In genomic region chr12:91413591-91413990, GRCh38 we compare ENCODE assay signal across 13 cellular contexts.
DNase-seq lines count a peak whose midpoint lies in the region; ATAC-seq, FAIRE-seq and TF ChIP-seq lines count a peak whose summit lies in the region.
"Had no signal": no experiment of that assay in that cellular context is flagged by ENCODE, and none has a peak within 500 bp of the region (broad histone marks: within the 10 kb centered on the region; RNA-seq: fewer than 3 reads in every experiment).

No MANE protein-coding gene starts in this region.

- no peak for TF ChIP-seq RAD21 in A549 (conservative IDR thresholded peaks at IDR 0.05 in 1 of 2, IDR thresholded peaks at IDR 0.05 in 1 of 2)

- TF ChIP-seq POLR2A in A549 (IDR thresholded peaks at IDR 0.05; ENCODE audit: low read length), result no peak

- no peak for FAIRE-seq in A549 (lab: Jason Lieb, UNC)

- POLR2A ChIA-PET in A549 (lab: Yijun Ruan, JAX), result interaction anchor here (1.1 kb wide), 1 partner anchor 731 kb away, joined by 3 read pairs; no protein-coding TSS in a partner anchor

- H3K4me3 ChIP-seq in A549, result no peak overlapping the region
- H3K4me3 ChIP-seq: BLaER1 treated with 17β-estradiol and CSF1 and Interleukin-3, amounts not matched to agents 10 nM and 100 nM; body of pancreas had no signal

- H3K9me3 ChIP-seq in A549, result no peaks in the 10 kb centered on the region
- H3K9me3 ChIP-seq: BLaER1 treated with 17β-estradiol and CSF1 and Interleukin-3, amounts not matched to agents 10 nM and 100 nM; body of pancreas had no signal

- DNase-seq in A549 (ENCODE audit: low read depth in 1 of 2, low spot score in 1 of 2) (peak in 1 of 2 experiments; percentile 31), HPDE6-E6E7 (ENCODE audit: extremely low spot score) (peak; percentile 48), amniotic epithelial cell (ENCODE audit: low read depth) (peak; percentile 79), kidney glomerular epithelial cell (lab: John Stamatoyannopoulos, UW) (peak; percentile 44), T-helper 9 cell (no peak), amniotic stem cell (lab: John Stamatoyannopoulos, UW) (no peak), cerebellar nuclear complex (lab: John Stamatoyannopoulos, UW) (no peak)
- DNase-seq in stimulated activated CD4-positive, alpha-beta T cell treated with anti-CD3 and anti-CD28 coated beads, Interleukin-1b, Interleukin-23, amount 100 ng/mL, for 48 hours, result no peak
- DNase-seq: body of pancreas; NCI-H526 treated with DMSO at 0.1 percent for 48 hours; stimulated activated CD4-positive, alpha-beta T cell treated with anti-CD3 and anti-CD28 coated beads, Interleukin-12 subunit alpha, Interleukin-12 subunit beta, amount 100 ng/mL, for 4 hours had no signal

- WGBS in A549 (ENCODE audit: missing lambda C conversion rate), result 49% methylated on average over 3 of the region's 3 CpGs

- no peak for TF ChIP-seq CTCF in A549 (IDR thresholded peaks at IDR 0.05)

- H3K27ac ChIP-seq in A549, result no peak overlapping the region
- H3K27ac ChIP-seq: BLaER1 treated with 17β-estradiol and CSF1 and Interleukin-3, amounts not matched to agents 10 nM and 100 nM; body of pancreas had no signal

- H3K4me1 ChIP-seq in A549, result peaks cover 6% of the 10 kb centered on the region; the same call in 1 of the 3 replicates
- H3K4me1 ChIP-seq: BLaER1 treated with 17β-estradiol and CSF1 and Interleukin-3, amounts not matched to agents 10 nM and 100 nM; body of pancreas had no signal

- no peak overlapping the region for H3K4me2 ChIP-seq in A549
- H3K4me2 ChIP-seq: BLaER1 treated with 17β-estradiol and CSF1 and Interleukin-3, amounts not matched to agents 10 nM and 100 nM had no signal

- CTCF ChIA-PET in A549 (lab: Yijun Ruan, JAX), result interaction anchor here (1.3 kb wide), 1 partner anchor 31 kb away, joined by 4 read pairs; no protein-coding TSS in a partner anchor

- ATAC-seq in A549, result peak; percentile 28 to 30; a peak in 1 of 6 replicates
- ATAC-seq: body of pancreas; stimulated activated effector memory CD8-positive, alpha-beta T cell treated with anti-CD3 and anti-CD28 coated beads, Interleukin-12 subunit alpha, Interleukin-12 subunit beta, amount 100 ng/mL, for 72 hours had no signal

- no peak for TF ChIP-seq EP300 in A549 (IDR thresholded peaks at IDR 0.05)

TF ChIP-seq in A549, 52 proteins besides CTCF, POLR2A, EP300 and RAD21:
- no peak for TF ChIP-seq PBX3 (IDR thresholded peaks at IDR 0.05)
- no peak for TF ChIP-seq MAX (IDR thresholded peaks at IDR 0.05)
- no peak for TF ChIP-seq RARB (CRISPR knock-in tag; IDR thresholded peaks at IDR 0.05)
- TF ChIP-seq EHMT2 (IDR thresholded peaks at IDR 0.05; ENCODE audit: low read depth), result no peak
- no peak for TF ChIP-seq CBX2 (IDR thresholded peaks at IDR 0.05; ENCODE audit: borderline replicate concordance, low read depth)
- TF ChIP-seq ESRRA (IDR thresholded peaks at IDR 0.05; ENCODE audit: borderline replicate concordance, low read length), result no peak
- TF ChIP-seq CHD2 (IDR thresholded peaks at IDR 0.05; ENCODE audit: low read length, partially characterized antibody), result no peak
- no peak for TF ChIP-seq CHD4 (IDR thresholded peaks at IDR 0.05; ENCODE audit: borderline replicate concordance)
- TF ChIP-seq MYC (IDR thresholded peaks at IDR 0.05; ENCODE audit: borderline replicate concordance, low read length), result no peak
- no peak for TF ChIP-seq FOXS1 (CRISPR knock-in tag; IDR thresholded peaks at IDR 0.05)
- TF ChIP-seq HOXA7 (CRISPR knock-in tag; IDR thresholded peaks at IDR 0.05), result no peak
- no peak for TF ChIP-seq RNF2 (IDR thresholded peaks at IDR 0.05; ENCODE audit: borderline replicate concordance, low read depth)
- TF ChIP-seq NR3C1 (IDR thresholded peaks at IDR 0.05), result no peak
- TF ChIP-seq ZC3H11A (IDR thresholded peaks at IDR 0.05), result no peak
- no peak for TF ChIP-seq MAZ (IDR thresholded peaks at IDR 0.05; ENCODE audit: borderline replicate concordance, low read depth, low read length)
- no peak for TF ChIP-seq SREBF2 (IDR thresholded peaks at IDR 0.05)
- TF ChIP-seq USF2 (IDR thresholded peaks at IDR 0.05), result no peak
TF ChIP-seq in A549: peak in this region for 0.

Comparison
In these comparisons a context has a peak if more than half of its experiments do, and no peak if none do; other contexts are left out.
1. DNase-seq: peak in HPDE6-E6E7 (single experiment), amniotic epithelial cell (single experiment) and kidney glomerular epithelial cell (single experiment); none in T-helper 9 cell (single experiment), amniotic stem cell (single experiment), cerebellar nuclear complex (0 of 2) and stimulated activated CD4-positive, alpha-beta T cell treated with anti-CD3 and anti-CD28 coated beads, Interleukin-1b, Interleukin-23, amount 100 ng/mL, for 48 hours (single experiment).